Comparison of ENCODE assay signal across 26 cellular contexts in genomic region chr9:82170079-82170662, GRCh38.
DNase-seq lines count a peak whose midpoint lies in the region; ATAC-seq, FAIRE-seq and TF ChIP-seq lines count a peak whose summit lies in the region.
"Had no signal": no experiment of that assay in that cellular context is flagged by ENCODE, and none has a peak within 500 bp of the region (broad histone marks: within the 10 kb centered on the region; RNA-seq: fewer than 3 reads in every experiment).

No MANE protein-coding gene starts in this region.

- POLR2A ChIA-PET in naive thymus-derived CD8-positive, alpha-beta T cell (lab: Charles Lee): no interaction called here
- POLR2A ChIA-PET in HEK293T (lab: Yijun Ruan, JAX): no interaction called here
- POLR2A ChIA-PET in HepG2 (lab: Yijun Ruan, JAX): no interaction called here

- in situ Hi-C loops in HepG2 (cut with HindIII; ENCODE audit: extremely low pct_ligation_motif_present, low pct_unique_long_range_greater_than_20kb): no loop called here

- no peak for TF ChIP-seq EP300 in HepG2 (IDR thresholded peaks at IDR 0.05; ENCODE audit: low read depth in 2 of 2, low read length in 2 of 2)
- no peak for TF ChIP-seq EP300 in HepG2 (CRISPR knock-in tag; IDR thresholded peaks at IDR 0.05; ENCODE audit: borderline replicate concordance)

- H3F3A ChIP-seq in MM.1S (ENCODE audit: insufficient read depth, low read length): no peaks in the 10 kb centered on the region
- no peaks in the 10 kb centered on the region for H3F3A ChIP-seq in neural progenitor cell (ENCODE audit: low read depth)

- BruUV-seq in HepG2 (replicated peaks; lab: Mats Ljungman, UMichigan): no TSS peak

- H4K20me1 ChIP-seq in MM.1S (ENCODE audit: insufficient read depth, low read length) (no peaks in the 10 kb centered on the region), neural progenitor cell (ENCODE audit: low read depth) (no peaks in the 10 kb centered on the region), HepG2 (ENCODE audit: insufficient read depth, low read length) (no peaks in the 10 kb centered on the region)

- FAIRE-seq in HepG2 (lab: Jason Lieb, UNC): no peak
- FAIRE-seq: frontal cortex, TTC549 had no signal

- peak; percentile 36 for DNase-seq in EH (ENCODE audit: low read depth)
- peak; percentile 20 for DNase-seq in MM.1S
- no peak for DNase-seq in endothelial cell (ENCODE audit: low spot score)
- DNase-seq in neural progenitor cell (ENCODE audit: low spot score): peak; percentile 37
- no peak for DNase-seq in naive thymus-derived CD8-positive, alpha-beta T cell
- no peak for DNase-seq in NCI-H446 treated with DMSO at 0.1 percent for 48 hours (lab: John Stamatoyannopoulos, UW)
- DNase-seq in HEK293T (ENCODE audit: extremely low spot score): no peak
- DNase-seq in HepG2 (ENCODE audit: low spot score): no peak
- DNase-seq: activated CD8-positive, alpha-beta memory T cell treated with anti-CD3 and anti-CD28 coated beads for 24 hours; activated naive CD4-positive, alpha-beta T cell treated with Interleukin-2 at 50 U/mL for 16 hours; activated T-cell treated with anti-CD3 and anti-CD28 coated beads, Interleukin-2, amount 50 U/mL, for 24 hours; caudate nucleus; dorsolateral prefrontal cortex; H7; hippocampal formation; NCI-H1436; NCI-H2107; NCI-H526 treated with DMSO at 0.1 percent for 48 hours; occipital lobe; Right ventricle myocardium superior; stimulated activated CD4-positive, alpha-beta T cell treated with anti-CD3 and anti-CD28 coated beads, Interleukin-12 subunit alpha, Interleukin-12 subunit beta, amount 100 ng/mL, for 4 hours; stimulated activated naive CD8-positive, alpha-beta T cell treated with anti-CD3 and anti-CD28 coated beads, Interleukin-15, amount 100 ng/mL, for 72 hours had no signal

- peaks cover under 1% of the 10 kb centered on the region for H3K9me3 Mint-ChIP-seq in endothelial cell (ENCODE audit: unreplicated experiment)
- peaks cover 3% of the 10 kb centered on the region for H3K9me3 Mint-ChIP-seq in neural progenitor cell
- peaks cover 0 to 8% (median 2%) of the 10 kb centered on the region in 9 donors for H3K9me3 Mint-ChIP-seq in naive thymus-derived CD8-positive, alpha-beta T cell

- no peaks in the 10 kb centered on the region for H3K36me3 Mint-ChIP-seq in endothelial cell (ENCODE audit: low read depth, unreplicated experiment)
- H3K36me3 Mint-ChIP-seq in neural progenitor cell: no peaks in the 10 kb centered on the region
- no peaks in the 10 kb centered on the region for H3K36me3 Mint-ChIP-seq in naive thymus-derived CD8-positive, alpha-beta T cell
- H3K36me3 Mint-ChIP-seq: IgD-negative memory B cell had no signal

- CTCF ChIA-PET in HEK293T (lab: Yijun Ruan, JAX): no interaction called here
- CTCF ChIA-PET in HepG2 (lab: Yijun Ruan, JAX; ENCODE audit: low intra/inter-chr PET ratio, low total read pairs): no interaction called here

- no peak overlapping the region for H3K4me3 Mint-ChIP-seq in endothelial cell (ENCODE audit: unreplicated experiment)
- H3K4me3 Mint-ChIP-seq in neural progenitor cell: no peak overlapping the region
- H3K4me3 Mint-ChIP-seq in naive thymus-derived CD8-positive, alpha-beta T cell: no peak overlapping the region
- H3K4me3 Mint-ChIP-seq: activated T-cell treated with anti-CD3 and anti-CD28 coated beads, Interleukin-2, amount 50 U/mL, for 24 hours; IgD-negative memory B cell; stimulated activated naive CD8-positive, alpha-beta T cell treated with anti-CD3 and anti-CD28 coated beads, Interleukin-15, amount 100 ng/mL, for 72 hours had no signal

- no peaks in the 10 kb centered on the region for H3K9me3 ChIP-seq in MM.1S (replicated peaks; ENCODE audit: insufficient read depth, low read length)
- H3K9me3 ChIP-seq in neural progenitor cell (ENCODE audit: low read depth): no peaks in the 10 kb centered on the region
- H3K9me3 ChIP-seq in HepG2 (ENCODE audit: low read length): no peaks in the 10 kb centered on the region
- H3K9me3 ChIP-seq: tibial nerve had no signal

- H3K79me2 ChIP-seq in MM.1S (ENCODE audit: low read length): no peaks in the 10 kb centered on the region
- no peaks in the 10 kb centered on the region for H3K79me2 ChIP-seq in neural progenitor cell (ENCODE audit: low read depth)
- no peaks in the 10 kb centered on the region for H3K79me2 ChIP-seq in HepG2 (ENCODE audit: insufficient read depth, low read length)

- H3K4me1 Mint-ChIP-seq in endothelial cell (ENCODE audit: unreplicated experiment): peaks cover 18% of the 10 kb centered on the region
- H3K4me1 Mint-ChIP-seq in neural progenitor cell: peaks cover 22% of the 10 kb centered on the region
- peaks cover 0 to 3% (median 0%) of the 10 kb centered on the region in 4 donors for H3K4me1 Mint-ChIP-seq in naive thymus-derived CD8-positive, alpha-beta T cell
- H3K4me1 Mint-ChIP-seq: stimulated activated naive CD8-positive, alpha-beta T cell treated with anti-CD3 and anti-CD28 coated beads, Interleukin-15, amount 100 ng/mL, for 72 hours had no signal

- H2AFZ ChIP-seq in MM.1S (ENCODE audit: low read length) (no peak overlapping the region), neural progenitor cell (replicated peaks) (no peak overlapping the region), HepG2 (ENCODE audit: low read length) (no peak overlapping the region)

- H3K9ac ChIP-seq in MM.1S (ENCODE audit: low read length) (no peak overlapping the region), neural progenitor cell (no peak overlapping the region), HepG2 (ENCODE audit: insufficient read depth, low read depth, low read length) (no peak overlapping the region)

- peaks cover 25% of the 10 kb centered on the region for H3K4me1 ChIP-seq in MM.1S (ENCODE audit: low read length)
- H3K4me1 ChIP-seq in neural progenitor cell: peaks cover 15% of the 10 kb centered on the region
- H3K4me1 ChIP-seq in HepG2 (ENCODE audit: insufficient read depth, low read length): no peaks in the 10 kb centered on the region

- no peaks in the 10 kb centered on the region for H3K36me3 ChIP-seq in MM.1S (replicated peaks; ENCODE audit: insufficient read depth, low read length)
- H3K36me3 ChIP-seq in neural progenitor cell: no peaks in the 10 kb centered on the region
- no peaks in the 10 kb centered on the region for H3K36me3 ChIP-seq in HepG2 (replicated peaks in 1 of 2; ENCODE audit: control insufficient read depth in 1 of 2, insufficient read depth in 2 of 2, low read length in 2 of 2)
- H3K36me3 ChIP-seq: tibial nerve had no signal

- no peak for TF ChIP-seq RAD21 in HepG2 (CRISPR knock-in tag; IDR thresholded peaks at IDR 0.05)

- peak overlapping the region; percentile 76 for H3K27ac Mint-ChIP-seq in endothelial cell (ENCODE audit: unreplicated experiment)
- H3K27ac Mint-ChIP-seq in neural progenitor cell: no peak overlapping the region
- H3K27ac Mint-ChIP-seq in naive thymus-derived CD8-positive, alpha-beta T cell: no peak overlapping the region
- H3K27ac Mint-ChIP-seq: activated T-cell treated with anti-CD3 and anti-CD28 coated beads, Interleukin-2, amount 50 U/mL, for 24 hours; IgD-negative memory B cell; stimulated activated naive CD8-positive, alpha-beta T cell treated with anti-CD3 and anti-CD28 coated beads, Interleukin-15, amount 100 ng/mL, for 72 hours had no signal

- H3K27me3 ChIP-seq in MM.1S (replicated peaks; ENCODE audit: insufficient read depth, low read length) (no peaks in the 10 kb centered on the region), neural progenitor cell (no peaks in the 10 kb centered on the region), HepG2 (ENCODE audit: control insufficient read depth in 1 of 2, insufficient read depth in 2 of 2, low read length in 2 of 2) (no peaks in the 10 kb centered on the region)
- H3K27me3 ChIP-seq: tibial nerve had no signal

- no peak overlapping the region for H3K4me3 ChIP-seq in MM.1S (ENCODE audit: low read length)
- no peak overlapping the region for H3K4me3 ChIP-seq in neural progenitor cell
- H3K4me3 ChIP-seq in HepG2 (replicated peaks in 1 of 3; ENCODE audit: insufficient read depth in 1 of 3, low read depth in 2 of 3, low read length in 3 of 3): no peak overlapping the region
- H3K4me3 ChIP-seq: dorsolateral prefrontal cortex, tibial nerve had no signal

- H3K27ac ChIP-seq in MM.1S (ENCODE audit: low read length): no peak overlapping the region
- H3K27ac ChIP-seq in neural progenitor cell: no peak overlapping the region
- no peak overlapping the region for H3K27ac ChIP-seq in HepG2 (ENCODE audit: extremely low read length, insufficient read depth, low read length)
- H3K27ac ChIP-seq: dorsolateral prefrontal cortex had no signal

- TF ChIP-seq CTCF in MM.1S (IDR thresholded peaks at IDR 0.05; ENCODE audit: low read length): no peak
- no peak for TF ChIP-seq CTCF in endothelial cell (IDR thresholded peaks at IDR 0.05; ENCODE audit: unreplicated experiment)
- TF ChIP-seq CTCF in neural progenitor cell (IDR thresholded peaks at IDR 0.05): no peak
- TF ChIP-seq CTCF in HepG2 (CRISPR knock-in tag; IDR thresholded peaks at IDR 0.05): no peak

- no peaks in the 10 kb centered on the region for H3K9me2 ChIP-seq in MM.1S (replicated peaks; ENCODE audit: insufficient read depth, low read length)

- H3K4me2 ChIP-seq in MM.1S (ENCODE audit: low read depth, low read length) (peak overlapping the region; percentile 15), neural progenitor cell (peak overlapping the region; percentile 14), HepG2 (ENCODE audit: low read depth, low read length) (no peak overlapping the region)

- no peak for TF ChIP-seq POLR2A in HepG2 (IDR thresholded peaks at IDR 0.05; ENCODE audit: insufficient read depth in 1 of 2, low read depth in 2 of 2, low read length in 2 of 2)

- intact Hi-C loops in HepG2 (cut with micrococcal nuclease; ENCODE audit: unreplicated experiment): no loop called here

- H3K27me3 Mint-ChIP-seq in endothelial cell (ENCODE audit: unreplicated experiment) (peaks cover 3% of the 10 kb centered on the region), neural progenitor cell (ENCODE audit: insufficient read depth, low read depth) (peaks cover 2% of the 10 kb centered on the region)
- no peaks in the 10 kb centered on the region for H3K27me3 Mint-ChIP-seq in naive thymus-derived CD8-positive, alpha-beta T cell
- H3K27me3 Mint-ChIP-seq: activated T-cell treated with anti-CD3 and anti-CD28 coated beads, Interleukin-2, amount 50 U/mL, for 24 hours; IgD-negative memory B cell; stimulated activated naive CD8-positive, alpha-beta T cell treated with anti-CD3 and anti-CD28 coated beads, Interleukin-15, amount 100 ng/mL, for 72 hours had no signal

- ATAC-seq in naive thymus-derived CD8-positive, alpha-beta T cell: no peak
- no peak for ATAC-seq in HepG2
- ATAC-seq: stimulated activated naive CD8-positive, alpha-beta T cell treated with anti-CD3 and anti-CD28 coated beads, Interleukin-15, amount 100 ng/mL, for 72 hours had no signal

TF ChIP-seq in HEK293T, 16 proteins besides CTCF, POLR2A, EP300 and RAD21 (continues in another document):
- no peak for TF ChIP-seq SP1 (IDR thresholded peaks at IDR 0.05)
- TF ChIP-seq FOXM1 (IDR thresholded peaks at IDR 0.05; ENCODE audit: borderline replicate concordance): no peak
- no peak for TF ChIP-seq ZNF384 (IDR thresholded peaks at IDR 0.05)
- TF ChIP-seq L3MBTL2 (conservative IDR thresholded peaks at IDR 0.05): no peak

TF ChIP-seq in HepG2, 621 proteins besides CTCF, POLR2A, EP300 and RAD21 (continues in another document):
- TF ChIP-seq CENPX (CRISPR knock-in tag; IDR thresholded peaks at IDR 0.05) (no peak), MIER3 (CRISPR knock-in tag; IDR thresholded peaks at IDR 0.05; ENCODE audit: borderline replicate concordance) (no peak)

Comparison
In these comparisons a context has a peak if more than half of its experiments do, and no peak if none do; other contexts are left out.
1. DNase-seq: peak in EH (single experiment), MM.1S (single experiment) and neural progenitor cell (single experiment); none in endothelial cell (single experiment), naive thymus-derived CD8-positive, alpha-beta T cell (0 of 10), NCI-H446 treated with DMSO at 0.1 percent for 48 hours (single experiment), HEK293T (single experiment) and HepG2 (single experiment).